In genomic region chr12:127550271-127550670, GRCh38 we compare ENCODE assay signal across 19 cellular contexts.
A peak's percentile ranks its signal among the peaks of the same experiment; 100 is the strongest.
DNase-seq lines count a peak whose midpoint lies in the region; ATAC-seq, FAIRE-seq and TF ChIP-seq lines count a peak whose summit lies in the region.
"Had no signal": no experiment of that assay in that cellular context is flagged by ENCODE, and none has a peak within 500 bp of the region (broad histone marks: within the 10 kb centered on the region; RNA-seq: fewer than 3 reads in every experiment).

No MANE protein-coding gene starts in this region.

- CTCF ChIA-PET in A549 (lab: Yijun Ruan, JAX), result no interaction called here

- H3K4me2 ChIP-seq in A549, result no peak overlapping the region

- no peak for DNase-seq in A549 (ENCODE audit: low read depth in 1 of 2, low spot score in 1 of 2)
- DNase-seq in H4 (ENCODE audit: low spot score), result peak; percentile 33
- DNase-seq in SJSA1 (ENCODE audit: low read depth in 1 of 2, low spot score in 2 of 2), result peak; percentile 15 to 44
- DNase-seq in foreskin fibroblast, result peak; percentile 56 to 70
- DNase-seq in T-helper 2 cell, result no peak
- DNase-seq in activated CD4-positive, alpha-beta T cell treated with anti-CD3 and anti-CD28 coated beads, Interleukin-2, amount 50 U/mL, for 1 hour, result no peak
- no peak for DNase-seq in NCI-H146 treated with DMSO at 0.1 percent for 48 hours (lab: John Stamatoyannopoulos, UW; ENCODE audit: unreplicated experiment)
- DNase-seq in lower lobe of right lung, result no peak
- DNase-seq: activated CD8-positive, alpha-beta memory T cell treated with anti-CD3 and anti-CD28 coated beads, Interleukin-2, amount 10 ng/mL, durations not matched to agents 7 days and 5 days; activated gamma-delta T cell treated with Interleukin-2 at 50 U/mL for 16 hours; anterior cingulate cortex; Caco-2; erythroblast; heart left ventricle; NCI-H2029; NCI-H524 treated with DMSO at 0.1 percent for 48 hours; tibial artery had no signal

- H3K36me3 ChIP-seq in SJSA1 (no peaks in the 10 kb centered on the region), lower lobe of right lung (no peaks in the 10 kb centered on the region)
- H3K36me3 ChIP-seq: heart left ventricle, tibial artery had no signal

- no peak for TF ChIP-seq EP300 in A549 (IDR thresholded peaks at IDR 0.05)

- TF ChIP-seq RAD21 in A549 (conservative IDR thresholded peaks at IDR 0.05 in 1 of 2, IDR thresholded peaks at IDR 0.05 in 1 of 2), result no peak

- ATAC-seq in A549, result no peak
- ATAC-seq in lower lobe of right lung, result no peak
- ATAC-seq: activated CD4-positive, CD25-positive, alpha-beta regulatory T cell treated with anti-CD3 and anti-CD28 coated beads, Interleukin-2, amount 50 U/mL, for 24 hours; activated CD8-positive, alpha-beta memory T cell treated with anti-CD3 and anti-CD28 coated beads, Interleukin-2, amount 10 ng/mL, durations not matched to agents 7 days and 5 days; heart left ventricle had no signal

- H3K4me3 ChIP-seq in A549, result no peak overlapping the region
- no peak overlapping the region for H3K4me3 ChIP-seq in SJSA1
- H3K4me3 ChIP-seq in foreskin fibroblast (ENCODE audit: low read depth in 1 of 2, low read length in 2 of 2), result no peak overlapping the region
- H3K4me3 ChIP-seq in lower lobe of right lung, result no peak overlapping the region
- H3K4me3 ChIP-seq: heart left ventricle, skin epidermis, tibial artery had no signal

- H3K27me3 ChIP-seq in SJSA1 (replicated peaks), result no peaks in the 10 kb centered on the region
- no peaks in the 10 kb centered on the region for H3K27me3 ChIP-seq in lower lobe of right lung (ENCODE audit: low read depth)
- H3K27me3 ChIP-seq: heart left ventricle, tibial artery had no signal

- WGBS in A549 (ENCODE audit: missing lambda C conversion rate), result 9% methylated on average over 8 of the region's 8 CpGs

- H3K9me3 ChIP-seq in A549, result peaks cover 2% of the 10 kb centered on the region; the same call in 1 of the 3 replicates
- no peaks in the 10 kb centered on the region; the same call in 1 of the 2 replicates for H3K9me3 ChIP-seq in SJSA1 (replicated peaks)
- H3K9me3 ChIP-seq in lower lobe of right lung, result no peaks in the 10 kb centered on the region
- H3K9me3 ChIP-seq: Caco-2, tibial artery had no signal

- POLR2A ChIA-PET in A549 (lab: Yijun Ruan, JAX), result no interaction called here

- H3K4me1 ChIP-seq in A549 (no peaks in the 10 kb centered on the region), SJSA1 (replicated peaks) (peaks cover 19% of the 10 kb centered on the region), lower lobe of right lung (no peaks in the 10 kb centered on the region)
- H3K4me1 ChIP-seq: Caco-2, heart left ventricle, tibial artery had no signal

- FAIRE-seq in A549 (lab: Jason Lieb, UNC), result no peak

- H3K27ac ChIP-seq in A549, result no peak overlapping the region
- H3K27ac ChIP-seq in SJSA1, result no peak overlapping the region
- H3K27ac ChIP-seq in lower lobe of right lung, result no peak overlapping the region
- H3K27ac ChIP-seq: heart left ventricle, skin epidermis, tibial artery had no signal

- intact Hi-C loops in lower lobe of right lung (cut with DNase I), result no loop called here

- TF ChIP-seq CTCF in A549 (IDR thresholded peaks at IDR 0.05), result no peak
- no peak for TF ChIP-seq CTCF in foreskin fibroblast (IDR thresholded peaks at IDR 0.05; ENCODE audit: low read depth, low read length)
- no peak for TF ChIP-seq CTCF in lower lobe of right lung (IDR thresholded peaks at IDR 0.05)

- no peak for TF ChIP-seq POLR2A in A549 (IDR thresholded peaks at IDR 0.05; ENCODE audit: low read length)

TF ChIP-seq in A549, 52 proteins besides CTCF, POLR2A, EP300 and RAD21:
- TF ChIP-seq GATA3 (IDR thresholded peaks at IDR 0.05; ENCODE audit: borderline replicate concordance), result no peak
- TF ChIP-seq FOSL2 (IDR thresholded peaks at IDR 0.05), result no peak
- TF ChIP-seq FOSL2 (CRISPR knock-in tag; IDR thresholded peaks at IDR 0.05), result 0 out of 2 replicates have a peak, but pooled peaks have one; percentile 4

Comparison
In these comparisons a context has a peak if more than half of its experiments do, and no peak if none do; other contexts are left out.
1. DNase-seq: peak in H4 (single experiment), SJSA1 (2 of 2) and foreskin fibroblast (2 of 2); none in A549 (0 of 2), T-helper 2 cell (0 of 5), activated CD4-positive, alpha-beta T cell treated with anti-CD3 and anti-CD28 coated beads, Interleukin-2, amount 50 U/mL, for 1 hour (single experiment), NCI-H146 treated with DMSO at 0.1 percent for 48 hours (single experiment) and lower lobe of right lung (single experiment).